Comparison of ENCODE assay signal across 9 cellular contexts in the genomic region with DNA sequence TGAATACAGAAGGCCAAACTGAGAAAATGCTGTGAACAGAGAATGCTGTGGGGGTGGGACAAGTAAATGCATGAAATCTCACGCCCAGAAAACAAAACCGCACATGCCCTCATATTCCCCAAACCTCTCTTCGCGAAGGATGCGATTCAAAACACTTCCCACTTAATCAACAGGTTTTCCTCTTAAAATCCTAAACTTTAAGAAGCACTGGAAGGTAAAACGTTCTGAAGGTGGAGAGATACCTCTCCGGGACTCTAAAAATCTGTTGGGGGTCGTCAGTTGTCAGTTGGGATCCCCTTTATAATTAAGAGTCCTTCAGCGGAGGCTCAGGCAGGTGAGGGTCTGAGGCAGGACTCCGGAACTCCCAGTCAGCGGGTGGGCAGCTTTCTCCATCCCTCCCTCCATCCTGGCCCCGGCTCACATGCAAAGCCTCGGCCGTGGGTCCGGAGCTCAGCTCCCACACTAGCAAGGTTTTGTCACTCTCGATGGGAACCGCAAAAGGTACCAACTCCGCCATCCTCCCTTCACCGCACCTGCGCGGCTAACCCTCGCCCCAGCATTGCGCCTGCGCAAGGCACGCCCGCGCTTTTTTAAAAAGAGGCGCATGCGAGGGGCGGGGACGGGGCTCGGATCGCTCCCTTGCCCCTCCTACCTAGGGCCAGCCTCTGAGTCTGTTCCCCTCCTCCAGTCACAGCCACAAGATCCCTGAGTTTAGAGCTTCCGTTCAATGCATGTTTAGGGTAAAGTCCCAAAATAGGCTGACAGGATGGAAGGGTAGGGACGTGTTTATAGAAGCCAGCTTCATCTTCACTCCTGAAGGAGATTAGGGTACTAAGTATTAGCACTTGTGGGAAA. TPM values are rescaled to one million over a fixed set of nuclear protein-coding genes. Genes with fewer than 3 reads are reported as not detected.
A peak's percentile ranks its signal among the peaks of the same experiment; 100 is the strongest.
DNase-seq lines count a peak whose midpoint lies in the region; ATAC-seq and TF ChIP-seq lines count a peak whose summit lies in the region.
"Had no signal": no experiment of that assay in that cellular context is flagged by ENCODE, and none has a peak within 500 bp of the region (broad histone marks: within the 10 kb centered on the region; RNA-seq: fewer than 3 reads in every experiment).

A gene with protein sequence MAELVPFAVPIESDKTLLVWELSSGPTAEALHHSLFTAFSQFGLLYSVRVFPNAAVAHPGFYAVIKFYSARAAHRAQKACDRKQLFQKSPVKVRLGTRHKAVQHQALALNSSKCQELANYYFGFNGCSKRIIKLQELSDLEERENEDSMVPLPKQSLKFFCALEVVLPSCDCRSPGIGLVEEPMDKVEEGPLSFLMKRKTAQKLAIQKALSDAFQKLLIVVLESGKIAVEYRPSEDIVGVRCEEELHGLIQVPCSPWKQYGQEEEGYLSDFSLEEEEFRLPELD (minus strand): TSS at position 563 of the 855 bp plus-strand sequence. CDS start 46 bp downstream, at position 517.

- H4K20me1 ChIP-seq in GM23338 (replicated peaks; ENCODE audit: insufficient read depth): no peaks in the 10 kb centered on the region

- peak within 1 kb of the TSS; percentile 98 for H2AFZ ChIP-seq in GM23338

- no peaks in the 10 kb centered on the region for H3K9me3 ChIP-seq in uterus

- H3K27me3 ChIP-seq in GM23338 (ENCODE audit: insufficient read depth) (peaks cover 4% of the 10 kb centered on the region; the same call in 1 of the 2 replicates), uterus (no peaks in the 10 kb centered on the region)

- H3K27me3 Mint-ChIP-seq in GM23338 (ENCODE audit: insufficient read depth, low read depth, poor library complexity): peaks cover 5% of the 10 kb centered on the region
- peaks cover 2% of the 10 kb centered on the region for H3K27me3 Mint-ChIP-seq in activated naive CD8-positive, alpha-beta T cell

- H3K4me1 Mint-ChIP-seq in GM23338: peaks cover 28% of the 10 kb centered on the region
- H3K4me1 Mint-ChIP-seq in activated naive CD8-positive, alpha-beta T cell (ENCODE audit: low read depth): peaks cover 15% of the 10 kb centered on the region

- H3K27ac ChIP-seq in GM23338 (ENCODE audit: low read depth) (no peak within 1 kb of the TSS), uterus (no peak within 1 kb of the TSS)

- TF ChIP-seq CTCF in GM23338 (conservative IDR thresholded peaks at IDR 0.05; ENCODE audit: low read depth in 2 of 2): no peak
- no peak for TF ChIP-seq CTCF in uterus (IDR thresholded peaks at IDR 0.05)

- H3K36me3 ChIP-seq in GM23338 (ENCODE audit: insufficient read depth) (no peaks in the 10 kb centered on the region), uterus (no peaks in the 10 kb centered on the region)

- H3K4me3 ChIP-seq in GM23338: peak within 1 kb of the TSS; percentile 61
- H3K4me3 ChIP-seq in uterus: peak within 1 kb of the TSS; percentile 14 to 27

- H3K9me3 Mint-ChIP-seq in GM23338: no peaks in the 10 kb centered on the region
- H3K9me3 Mint-ChIP-seq in activated naive CD8-positive, alpha-beta T cell (ENCODE audit: low read depth): no peaks in the 10 kb centered on the region

- no peaks in the 10 kb centered on the region for H3K36me3 Mint-ChIP-seq in GM23338 (ENCODE audit: low read depth)
- H3K36me3 Mint-ChIP-seq in activated naive CD8-positive, alpha-beta T cell: no peaks in the 10 kb centered on the region

- H3K4me1 ChIP-seq in GM23338 (ENCODE audit: insufficient read depth) (peaks cover 12% of the 10 kb centered on the region), uterus (peaks cover 0 to 6% of the 10 kb centered on the region in 2 donors)

- H3K4me3 Mint-ChIP-seq in GM23338: peak within 1 kb of the TSS; percentile 86
- peak within 1 kb of the TSS; percentile 86 for H3K4me3 Mint-ChIP-seq in activated naive CD8-positive, alpha-beta T cell

- TF ChIP-seq POLR2A in uterus (IDR thresholded peaks at IDR 0.05): no peak

- H3K4me2 ChIP-seq in GM23338: peak within 1 kb of the TSS; percentile 80

- intact Hi-C loops in left ventricle myocardium superior (cut with micrococcal nuclease) (no loop called here), uterus (cut with DNase I; ENCODE audit: low total_unique reads) (no loop called here)

- peak within 1 kb of the TSS; percentile 85 for H3K27ac Mint-ChIP-seq in GM23338
- H3K27ac Mint-ChIP-seq in activated naive CD8-positive, alpha-beta T cell: peak within 1 kb of the TSS; percentile 78

- H3K79me2 ChIP-seq in GM23338 (replicated peaks; ENCODE audit: insufficient read depth): no peaks in the 10 kb centered on the region

- ATAC-seq in GM23338: peak; percentile 99
- ATAC-seq in left ventricle myocardium superior: peak; percentile 86

- H3K9me2 ChIP-seq in GM23338 (ENCODE audit: insufficient read depth): no peaks in the 10 kb centered on the region

- DNase-seq in COR-L47 (lab: John Stamatoyannopoulos, UW) (peak; percentile 83), GM23338 (ENCODE audit: low spot score) (peak; percentile 96), NCI-H128 (lab: John Stamatoyannopoulos, UW; ENCODE audit: unreplicated experiment) (peak; percentile 51), SKM-1 treated with dmso at 0.1 percent for 144 hours (lab: John Stamatoyannopoulos, UW; ENCODE audit: unreplicated experiment) (peak; percentile 65), left ventricle myocardium superior (peak; percentile 71), putamen (ENCODE audit: low spot score) (peak; percentile 53), uterus (peak in 1 of 2 donors; percentile 40)

- H3F3A ChIP-seq in GM23338 (replicated peaks; ENCODE audit: low read depth): no peaks in the 10 kb centered on the region

TF ChIP-seq in GM23338, 12 proteins besides CTCF, POLR2A, EP300 and RAD21:
- TF ChIP-seq NANOG (IDR thresholded peaks at IDR 0.05; ENCODE audit: borderline replicate concordance) (no peak), POLR2AphosphoS5 (IDR thresholded peaks at IDR 0.05; ENCODE audit: low read depth) (peak; percentile 95), ZNF331 (CRISPR knock-in tag; IDR thresholded peaks at IDR 0.05; ENCODE audit: low read depth) (no peak)
- TF ChIP-seq, protein P1, sequence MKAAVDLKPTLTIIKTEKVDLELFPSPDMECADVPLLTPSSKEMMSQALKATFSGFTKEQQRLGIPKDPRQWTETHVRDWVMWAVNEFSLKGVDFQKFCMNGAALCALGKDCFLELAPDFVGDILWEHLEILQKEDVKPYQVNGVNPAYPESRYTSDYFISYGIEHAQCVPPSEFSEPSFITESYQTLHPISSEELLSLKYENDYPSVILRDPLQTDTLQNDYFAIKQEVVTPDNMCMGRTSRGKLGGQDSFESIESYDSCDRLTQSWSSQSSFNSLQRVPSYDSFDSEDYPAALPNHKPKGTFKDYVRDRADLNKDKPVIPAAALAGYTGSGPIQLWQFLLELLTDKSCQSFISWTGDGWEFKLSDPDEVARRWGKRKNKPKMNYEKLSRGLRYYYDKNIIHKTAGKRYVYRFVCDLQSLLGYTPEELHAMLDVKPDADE (IDR thresholded peaks at IDR 0.05): peak; percentile 51; the same call in 1 of the 2 replicates

RNA-seq across cellular contexts. Expression of the gene that starts here (rescaled TPM):
- 3.9 and 5.2 TPM in 2 replicates for total RNA-seq in GM23338 (2014; rRNA removed; shearing (Covaris generic))
- polyA plus RNA-seq in GM23338 (2016; fragmentation: Nextera tagmentation; extraction: Ambion mirVana): 7.3 and 8.8 TPM in 2 replicates
- total RNA-seq in left ventricle myocardium superior (not detected), uterus (1 to 10 TPM in 1 of 4 donors, not detected in 3; 3.5 TPM)
- polyA plus RNA-seq: adipose tissue had no signal

Comparison
In these comparisons a context has a peak if more than half of its experiments do, and no peak if none do; other contexts are left out.
1. Peak in DNase-seq and ATAC-seq in left ventricle myocardium superior; RNA of the gene not detected or under 1 TPM.